1 cellular context compared by ENCODE assay signal in genomic region chr11:73469401-73469800, GRCh38.
TF ChIP-seq lines count a peak whose summit lies in the region.

No MANE protein-coding gene starts in this region.

TF ChIP-seq in SK-N-SH, 30 proteins besides CTCF, POLR2A, EP300 and RAD21 (continued from another document):
- TF ChIP-seq ZBTB33 (IDR thresholded peaks at IDR 0.05; ENCODE audit: borderline replicate concordance, low read depth): no peak
- TF ChIP-seq CHD2 (IDR thresholded peaks at IDR 0.05; ENCODE audit: low read length, partially characterized antibody): no peak
- TF ChIP-seq RFX5 (IDR thresholded peaks at IDR 0.05; ENCODE audit: low read length): no peak
- no peak for TF ChIP-seq GATA2 (CRISPR knock-in tag; IDR thresholded peaks at IDR 0.05)
- TF ChIP-seq TAF1 (IDR thresholded peaks at IDR 0.05; ENCODE audit: borderline replicate concordance, low read depth, low read length): no peak
- TF ChIP-seq MEF2A (IDR thresholded peaks at IDR 0.05; ENCODE audit: borderline replicate concordance, low read depth): no peak
- TF ChIP-seq REST (IDR thresholded peaks at IDR 0.05; ENCODE audit: low read depth, low read length): no peak
